ENCODE assay signal across 8 cellular contexts in the genomic region with DNA sequence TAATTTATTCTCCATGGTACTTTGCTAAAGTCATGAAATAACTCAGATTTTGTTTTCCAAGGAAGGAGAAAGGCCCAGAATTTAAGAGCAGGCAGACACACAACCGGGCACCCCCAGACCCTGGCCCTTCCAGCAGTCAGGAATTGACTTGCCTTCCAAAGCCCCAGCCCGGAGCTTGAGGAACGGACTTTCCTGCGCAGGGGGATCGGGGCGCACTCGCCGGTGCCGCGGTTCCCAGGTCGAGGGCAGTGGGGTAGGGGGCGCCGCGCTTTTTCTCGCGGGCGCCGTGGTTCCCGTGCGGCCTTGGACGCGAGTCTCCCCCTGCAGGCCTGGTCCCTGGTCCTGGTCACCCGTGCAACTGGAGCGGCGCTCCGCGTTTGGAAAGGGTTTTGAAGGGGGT. TPM values are rescaled to one million over a fixed set of nuclear protein-coding genes. Genes with fewer than 3 reads are reported as not detected.
A peak's percentile ranks its signal among the peaks of the same experiment; 100 is the strongest.
DNase-seq lines count a peak whose midpoint lies in the region; ATAC-seq and TF ChIP-seq lines count a peak whose summit lies in the region.

No MANE protein-coding gene starts in this region.

- H3K27ac ChIP-seq in KOPT-K1 (ENCODE audit: low read depth, low read length, poor library complexity, severe bottlenecking) (peak overlapping the region; percentile 96), breast epithelium (peak overlapping the region; percentile 90 to 99), lung (ENCODE audit: low read depth in 1 of 2, low read length in 1 of 2) (peak overlapping the region; percentile 41 to 96), transverse colon (peak overlapping the region; percentile 91 to 99 (median 98))

- no peaks in the 10 kb centered on the region for H3K27me3 ChIP-seq in breast epithelium
- H3K27me3 ChIP-seq in lung (ENCODE audit: control insufficient read depth, insufficient read depth) = no peaks in the 10 kb centered on the region
- no peaks in the 10 kb centered on the region for H3K27me3 ChIP-seq in transverse colon

- CTCF ChIA-PET in Calu3 (lab: Charles Lee) = no interaction called here

- in situ Hi-C loops in transverse colon (cut with MboI; ENCODE audit: low pct_ligation_motif_present in 1 of 4, low pct_unique_long_range_greater_than_20kb in 1 of 4, low sequenced_read_pairs in 3 of 4) = loop anchor here in 1 of 4 donors (25.0 kb wide), 1 partner anchor 164 kb away; no protein-coding TSS in a partner anchor

- peak overlapping the region; percentile 59 to 94 (median 83) for H3K4me3 ChIP-seq in breast epithelium
- H3K4me3 ChIP-seq in lung = peak overlapping the region; percentile 81
- peak overlapping the region; percentile 66 to 98 (median 82) for H3K4me3 ChIP-seq in transverse colon

- no peak for TF ChIP-seq POLR2A in breast epithelium (IDR thresholded peaks at IDR 0.05)
- no peak for TF ChIP-seq POLR2A in transverse colon (IDR thresholded peaks at IDR 0.05)

- ATAC-seq in lung (ENCODE audit: insufficient read depth, low FRiP score) (no peak), HG03342 (IDR thresholded peaks at IDR 0.05; ENCODE audit: unreplicated experiment) (no peak), GM21825 (IDR thresholded peaks at IDR 0.05; ENCODE audit: unreplicated experiment) (no peak)

- H3K4me3 Mint-ChIP-seq in Calu3 (ENCODE audit: low read depth, unreplicated experiment) = peak overlapping the region; percentile 82

- no peak for DNase-seq in Calu3
- no peak for DNase-seq in breast epithelium (ENCODE audit: low spot score in 2 of 2)
- DNase-seq in lung (ENCODE audit: low spot score) = no peak
- DNase-seq in transverse colon = peak; percentile 22
- no peak for DNase-seq in NCI-H2029 treated with DMSO at 0.1 percent for 48 hours (lab: John Stamatoyannopoulos, UW)

- no peak for TF ChIP-seq EP300 in transverse colon (IDR thresholded peaks at IDR 0.05; ENCODE audit: low read depth)

- peaks cover 8% of the 10 kb centered on the region; the same call in 1 of the 2 replicates for H3K36me3 ChIP-seq in KOPT-K1 (ENCODE audit: insufficient read depth, low read length)
- no peaks in the 10 kb centered on the region for H3K36me3 ChIP-seq in breast epithelium
- no peaks in the 10 kb centered on the region for H3K36me3 ChIP-seq in lung (ENCODE audit: control insufficient read depth in 2 of 2, insufficient read depth in 2 of 2, low read length in 2 of 2)
- H3K36me3 ChIP-seq in transverse colon = no peaks in the 10 kb centered on the region

- H3K27me3 Mint-ChIP-seq in Calu3 (ENCODE audit: unreplicated experiment) = no peaks in the 10 kb centered on the region

- peaks cover 31% of the 10 kb centered on the region for H3K4me1 Mint-ChIP-seq in Calu3 (ENCODE audit: low read depth, unreplicated experiment)

- peaks cover 44% of the 10 kb centered on the region for H3K36me3 Mint-ChIP-seq in Calu3 (ENCODE audit: insufficient read depth, unreplicated experiment)

- 26 to 32% methylated on average over 27 of the region's 27 CpGs for WGBS in lung, 2 donors
- 81% methylated on average over 27 of the region's 27 CpGs; no CpG with 5 or more reads in 1 of the 2 donors for WGBS in transverse colon (ENCODE audit: low coverage in 1 of 2), 2 donors

- peak; percentile 9 for TF ChIP-seq CTCF in Calu3 (IDR thresholded peaks at IDR 0.05; ENCODE audit: unreplicated experiment)
- TF ChIP-seq CTCF in breast epithelium (IDR thresholded peaks at IDR 0.05) = no peak
- TF ChIP-seq CTCF in lung (IDR thresholded peaks at IDR 0.05; ENCODE audit: control extremely low read depth, extremely low read depth) = no peak
- TF ChIP-seq CTCF in transverse colon (IDR thresholded peaks at IDR 0.05) = no peak

- no peak overlapping the region for H3K27ac Mint-ChIP-seq in Calu3 (ENCODE audit: unreplicated experiment)

- BruUV-seq in Calu3 (replicated peaks; lab: Mats Ljungman, UMichigan) = no TSS peak

- intact Hi-C loops in Calu3 (cut with micrococcal nuclease; ENCODE audit: unreplicated experiment) (no loop called here), breast epithelium (cut with DNase I; ENCODE audit: low total_unique reads) (loop anchor here (2.0 kb wide), 1 partner anchor 71 kb away; no protein-coding TSS in a partner anchor), transverse colon (cut with DNase I; ENCODE audit: low total_unique reads) (no loop called here)

- H3K4me1 ChIP-seq in breast epithelium (peaks cover 0 to 3% of the 10 kb centered on the region in 2 donors), lung (ENCODE audit: control insufficient read depth in 2 of 2, insufficient read depth in 2 of 2, low read length in 2 of 2) (peaks cover 4 to 9% of the 10 kb centered on the region in 2 donors), transverse colon (peaks cover 4 to 37% (median 16%) of the 10 kb centered on the region in 4 donors)

- no peaks in the 10 kb centered on the region for H3K9me3 Mint-ChIP-seq in Calu3 (ENCODE audit: low read depth, unreplicated experiment)

- H3K9me3 ChIP-seq in KOPT-K1 (ENCODE audit: insufficient read depth, low read length, poor library complexity, severe bottlenecking) = no peaks in the 10 kb centered on the region
- H3K9me3 ChIP-seq in breast epithelium = no peaks in the 10 kb centered on the region
- H3K9me3 ChIP-seq in lung (ENCODE audit: control insufficient read depth in 2 of 2, insufficient read depth in 1 of 2, low read length in 1 of 2) = no peaks in the 10 kb centered on the region
- H3K9me3 ChIP-seq in transverse colon = no peaks in the 10 kb centered on the region

RNA-seq across cellular contexts. Expression of a gene that starts 1.2 kb away (rescaled TPM):
- 19.3 and 22.2 TPM in 2 replicates for total RNA-seq in Calu3 (2022)
- 10 to 100 TPM; 12.3 to 28.2 (median 27.1) TPM for total RNA-seq in breast epithelium
- total RNA-seq in lung = 10 to 100 TPM; 15.1 to 23.1 TPM
- polyA plus RNA-seq in lung = 1 to 10 TPM; 2.4 to 2.5 TPM
- 10 to 100 TPM; 18.3 to 82.8 (median 43.7) TPM for total RNA-seq in transverse colon
